ENCODE assay signal across 28 cellular contexts in genomic region chr6:35040398-35040797, GRCh38.
A peak's percentile ranks its signal among the peaks of the same experiment; 100 is the strongest.
DNase-seq lines count a peak whose midpoint lies in the region; ATAC-seq and TF ChIP-seq lines count a peak whose summit lies in the region.
"Had no signal": no experiment of that assay in that cellular context is flagged by ENCODE, and none has a peak within 500 bp of the region (broad histone marks: within the 10 kb centered on the region; RNA-seq: fewer than 3 reads in every experiment).

No MANE protein-coding gene starts in this region.

- WGBS in sigmoid colon, 2 donors: 91 to 92% methylated on average over 1 of the region's 1 CpG
- WGBS in tibial nerve, 2 donors: 35 to 46% methylated on average over 1 of the region's 1 CpG

- peaks cover 61% of the 10 kb centered on the region for H3K4me1 Mint-ChIP-seq in glutamatergic neuron (ENCODE audit: low read depth, unreplicated experiment)

- intact Hi-C loops in dorsolateral prefrontal cortex (cut with DNase I) (loop anchor here in 1 of 2 donors (10.0 kb wide), 1 partner anchor 56 kb away; no protein-coding TSS in a partner anchor), sigmoid colon (cut with DNase I) (no loop called here)

- TF ChIP-seq EP300 in sigmoid colon (IDR thresholded peaks at IDR 0.05) (no peak), tibial nerve (IDR thresholded peaks at IDR 0.05) (no peak)

- H3K4me1 ChIP-seq in sigmoid colon (peaks cover 0 to 98% (median 95%) of the 10 kb centered on the region in 4 donors), tibial nerve (peaks cover 8 to 100% (median 81%) of the 10 kb centered on the region in 4 donors)

- TF ChIP-seq CTCF in dorsolateral prefrontal cortex (IDR thresholded peaks at IDR 0.05 in 54 of 56, conservative IDR thresholded peaks at IDR 0.05 in 2 of 56; ENCODE audit: low read depth in 1 of 56, partially characterized antibody in 56 of 56) (no peak), glutamatergic neuron (IDR thresholded peaks at IDR 0.05; ENCODE audit: partially characterized antibody, unreplicated experiment) (no peak), sigmoid colon (IDR thresholded peaks at IDR 0.05) (no peak), tibial nerve (IDR thresholded peaks at IDR 0.05) (no peak)

- H3K4me3 ChIP-seq in dorsolateral prefrontal cortex (no peak overlapping the region), sigmoid colon (no peak overlapping the region), tibial nerve (no peak overlapping the region)
- H3K4me3 ChIP-seq: BLaER1, left lung had no signal

- H3K27me3 Mint-ChIP-seq in glutamatergic neuron (ENCODE audit: unreplicated experiment): peaks cover 1% of the 10 kb centered on the region

- no peak for DNase-seq in dorsolateral prefrontal cortex
- no peak for DNase-seq in glutamatergic neuron
- DNase-seq in sigmoid colon: no peak
- DNase-seq in tibial nerve (ENCODE audit: low spot score in 2 of 2): no peak
- DNase-seq in NCI-H748 (lab: John Stamatoyannopoulos, UW; ENCODE audit: unreplicated experiment): no peak
- no peak for DNase-seq in NCI-H526 (lab: John Stamatoyannopoulos, UW)
- DNase-seq: activated CD4-positive, alpha-beta T cell treated with anti-CD3 and anti-CD28 coated beads, Interleukin-2, amount 50 U/mL, for 48 hours; activated CD4-positive, CD25-positive, alpha-beta regulatory T cell treated with anti-CD3 and anti-CD28 coated beads, Interleukin-2, amount 50 U/mL, for 72 hours; activated naive CD4-positive, alpha-beta T cell treated with Interleukin-2 at 50 U/mL for 16 hours; cerebellar nuclear complex; DMS 273 treated with DMSO at 0.1 percent for 48 hours; EL; H9; left lung; midbrain; MV-4-11; natural killer cell; NCI-H1436 treated with DMSO at 0.1 percent for 48 hours; NCI-H226; NCI-H69; Right ventricle myocardium superior; small intestine; stimulated activated naive CD4-positive, alpha-beta T cell treated with Interleukin-2 at 50 U/mL for 16 hours; T-helper 2 cell; trophoblast cell had no signal

- H3K9me3 ChIP-seq in sigmoid colon: no peaks in the 10 kb centered on the region
- H3K9me3 ChIP-seq in tibial nerve: no peaks in the 10 kb centered on the region
- H3K9me3 ChIP-seq: BLaER1, left lung had no signal

- ATAC-seq in GM18870 (IDR thresholded peaks at IDR 0.05; ENCODE audit: unreplicated experiment): no peak
- ATAC-seq: left lung, natural killer cell, Panc1 had no signal

- peak overlapping the region; percentile 82 for H3K27ac Mint-ChIP-seq in glutamatergic neuron (ENCODE audit: unreplicated experiment)
- H3K27ac Mint-ChIP-seq: natural killer cell had no signal

- TF ChIP-seq POLR2A in sigmoid colon (IDR thresholded peaks at IDR 0.05) (no peak), tibial nerve (IDR thresholded peaks at IDR 0.05) (no peak)

- H3K27ac ChIP-seq in dorsolateral prefrontal cortex: peak overlapping the region in 52 of 59 donors; percentile 1 to 98 (median 58)
- peak overlapping the region; percentile 84 to 92 (median 88) for H3K27ac ChIP-seq in sigmoid colon
- H3K27ac ChIP-seq in tibial nerve: peak overlapping the region; percentile 50 to 93 (median 81)
- H3K27ac ChIP-seq: BLaER1, left lung had no signal

- H3K27me3 ChIP-seq in dorsolateral prefrontal cortex: no peaks in the 10 kb centered on the region
- no peaks in the 10 kb centered on the region for H3K27me3 ChIP-seq in sigmoid colon
- H3K27me3 ChIP-seq in tibial nerve: no peaks in the 10 kb centered on the region
- H3K27me3 ChIP-seq: BLaER1, left lung had no signal

- H3K36me3 Mint-ChIP-seq in glutamatergic neuron (ENCODE audit: unreplicated experiment): no peaks in the 10 kb centered on the region
- H3K36me3 Mint-ChIP-seq: natural killer cell had no signal

- H3K36me3 ChIP-seq in sigmoid colon (peaks cover 0 to 14% (median 0%) of the 10 kb centered on the region in 4 donors), tibial nerve (no peaks in the 10 kb centered on the region)

- peaks cover 3% of the 10 kb centered on the region for H3K9me3 Mint-ChIP-seq in glutamatergic neuron (ENCODE audit: unreplicated experiment)
- H3K9me3 Mint-ChIP-seq: H9, natural killer cell had no signal

- no peak overlapping the region for H3K4me3 Mint-ChIP-seq in glutamatergic neuron (ENCODE audit: unreplicated experiment)
- H3K4me3 Mint-ChIP-seq: H9, natural killer cell had no signal
